21 cellular contexts compared by ENCODE assay signal in genomic region chr1:46411010-46411405, GRCh38.
"Had no signal": no experiment of that assay in that cellular context is flagged by ENCODE, and none has a peak within 500 bp of the region (broad histone marks: within the 10 kb centered on the region; RNA-seq: fewer than 3 reads in every experiment).

No MANE protein-coding gene starts in this region.

- FAIRE-seq: K562, RCC 7860 had no signal

- H3K4me3 ChIP-seq: cardiac muscle cell, K562 had no signal

- H3K27ac ChIP-seq: brain microvascular endothelial cell, cardiac muscle cell had no signal

- H3K36me3 ChIP-seq: brain microvascular endothelial cell, cardiac muscle cell had no signal

- H3K27me3 ChIP-seq: cardiac muscle cell had no signal

- DNase-seq: activated B cell treated with CpG ODN at 0.5 μM for 24 hours; activated CD4-positive, alpha-beta T cell treated with anti-CD3 and anti-CD28 coated beads for 1 hour; activated CD4-positive, alpha-beta T cell treated with anti-CD3 and anti-CD28 coated beads, Interleukin-2, amount 10 ng/mL, durations not matched to agents 24 days and 14 days; activated CD4-positive, alpha-beta T cell treated with anti-CD3 and anti-CD28 coated beads, Interleukin-2, amount 50 U/mL, for 48 hours; activated CD8-positive, alpha-beta memory T cell treated with anti-CD3 and anti-CD28 coated beads for 24 hours; activated effector memory CD4-positive, alpha-beta T cell treated with anti-CD3 and anti-CD28 coated beads, Interleukin-2, amount 50 U/mL, for 16 hours; activated naive CD4-positive, alpha-beta T cell treated with anti-CD3 and anti-CD28 coated beads for 36 hours; activated T-cell treated with anti-CD3 and anti-CD28 coated beads, Interleukin-2, amount 50 U/mL, for 4 hours; Karpas-422; NCI-H1048; NCI-H146; NCI-H187 treated with DMSO at 0.1 percent for 48 hours; NCI-H2081 treated with DMSO at 0.1 percent for 48 hours; NCI-H446; NCI-H524; SHP77; T-helper 9 cell had no signal
